Comparison of ENCODE assay signal across 8 cellular contexts in genomic region chr20:47493954-47494293, GRCh38. TPM values are rescaled to one million over a fixed set of nuclear protein-coding genes. Genes with fewer than 3 reads are reported as not detected.
DNase-seq lines count a peak whose midpoint lies in the region; ATAC-seq and TF ChIP-seq lines count a peak whose summit lies in the region.

No MANE protein-coding gene starts in this region.

- DNase-seq in IMR-90 (no peak), ascending aorta (ENCODE audit: low spot score in 2 of 2) (no peak), brain microvascular endothelial cell (no peak), COLO668 (lab: John Stamatoyannopoulos, UW; ENCODE audit: unreplicated experiment) (no peak), SK-N-DZ (ENCODE audit: low spot score) (no peak)

- no peak overlapping the region for H2BK15ac ChIP-seq in IMR-90 (ENCODE audit: low read depth, low read length)

- intact Hi-C loops in IMR-90 (cut with micrococcal nuclease): no loop called here
- intact Hi-C loops in ascending aorta (cut with DNase I): no loop called here

- in situ Hi-C loops in IMR-90 (cut with MboI; ENCODE audit: low sequenced_read_pairs): no loop called here
- in situ Hi-C loops in brain microvascular endothelial cell (cut with HindIII; ENCODE audit: low pct_ligation_motif_present, low sequenced_read_pairs): no loop called here

- no peaks in the 10 kb centered on the region for H3K27me3 ChIP-seq in BLaER1
- H3K27me3 ChIP-seq in IMR-90 (ENCODE audit: control insufficient read depth, insufficient read depth, low read length): no peaks in the 10 kb centered on the region
- no peaks in the 10 kb centered on the region for H3K27me3 ChIP-seq in ascending aorta
- no peaks in the 10 kb centered on the region for H3K27me3 ChIP-seq in muscle layer of colon (ENCODE audit: control insufficient read depth in 1 of 2, insufficient read depth in 2 of 2, low read length in 2 of 2)
- H3K27me3 ChIP-seq in brain microvascular endothelial cell (replicated peaks): no peaks in the 10 kb centered on the region

- no peak overlapping the region for H2AK9ac ChIP-seq in IMR-90 (replicated peaks; ENCODE audit: low read depth, low read length, poor library complexity)

- no peak overlapping the region for H3K23ac ChIP-seq in IMR-90 (ENCODE audit: low read depth, low read length)

- dilution Hi-C loops in IMR-90 (cut with HindIII; ENCODE audit: low sequenced_read_pairs, unreplicated experiment): no loop called here

- no peak for TF ChIP-seq CTCF in IMR-90 (conservative IDR thresholded peaks at IDR 0.05; ENCODE audit: low read depth, low read length)
- no peak for TF ChIP-seq CTCF in ascending aorta (IDR thresholded peaks at IDR 0.05)
- TF ChIP-seq CTCF in brain microvascular endothelial cell (IDR thresholded peaks at IDR 0.05; ENCODE audit: low read depth, low read length, missing control alignments): no peak

- ATAC-seq in IMR-90 (ENCODE audit: low read depth) (no peak), HG03159 (IDR thresholded peaks at IDR 0.05; ENCODE audit: unreplicated experiment) (no peak)

- 20% methylated on average over 2 of the region's 2 CpGs; no CpG with 5 or more reads in 1 of the 2 experiments for WGBS in IMR-90 (ENCODE audit: extremely low coverage in 2 of 2, insufficient read length in 1 of 2), 2 experiments

- H3K4me2 ChIP-seq in BLaER1 (peak overlapping the region; percentile 51; the same call in 1 of the 2 replicates), IMR-90 (ENCODE audit: low read depth, low read length) (peak overlapping the region; percentile 16; the same call in 1 of the 2 replicates)

- H3K9me1 ChIP-seq in IMR-90 (ENCODE audit: insufficient read depth, low read length): no peaks in the 10 kb centered on the region

- no peak overlapping the region for H3K4me3 ChIP-seq in BLaER1
- H3K4me3 ChIP-seq in IMR-90 (ENCODE audit: insufficient read depth, low read depth, low read length): no peak overlapping the region
- peak overlapping the region in 1 of 2 donors; percentile 19 for H3K4me3 ChIP-seq in ascending aorta
- no peak overlapping the region for H3K4me3 ChIP-seq in muscle layer of colon (ENCODE audit: low read depth in 1 of 2, low read length in 2 of 2)
- no peak overlapping the region for H3K4me3 ChIP-seq in brain microvascular endothelial cell (ENCODE audit: low read depth, low read length)

- CTCF ChIA-PET in IMR-90 (lab: Yijun Ruan, JAX): interaction anchor here (0.6 to 1.0 kb wide), 4 partner anchors 51 to 211 kb away, joined by 4 to 6 read pairs (median 5); no protein-coding TSS in a partner anchor

- H3K36me3 ChIP-seq in BLaER1: no peaks in the 10 kb centered on the region
- H3K36me3 ChIP-seq in IMR-90 (ENCODE audit: control insufficient read depth, insufficient read depth, low read length): no peaks in the 10 kb centered on the region
- H3K36me3 ChIP-seq in ascending aorta: no peaks in the 10 kb centered on the region
- no peaks in the 10 kb centered on the region for H3K36me3 ChIP-seq in muscle layer of colon (ENCODE audit: insufficient read depth, low read length)
- H3K36me3 ChIP-seq in brain microvascular endothelial cell (replicated peaks): no peaks in the 10 kb centered on the region

- no peak overlapping the region for H2BK20ac ChIP-seq in IMR-90 (ENCODE audit: low read depth, low read length)

- no peak overlapping the region for H2AK5ac ChIP-seq in IMR-90 (ENCODE audit: low read depth, low read length)

- H3K9ac ChIP-seq in BLaER1 (no peak overlapping the region), IMR-90 (ENCODE audit: low read depth, low read length) (no peak overlapping the region), muscle layer of colon (ENCODE audit: low read length) (peak overlapping the region; percentile 14)

- POLR2A ChIA-PET in IMR-90 (lab: Charles Lee; ENCODE audit: unreplicated experiment): interaction anchor here (1.2 kb wide), 1 partner anchor 8 kb away, joined by 5 read pairs; the partner anchor contains the start of gene NCOA3

- no peak overlapping the region for H2AFZ ChIP-seq in IMR-90 (replicated peaks; ENCODE audit: low read length, poor library complexity)

- no peak overlapping the region for H3K14ac ChIP-seq in IMR-90 (replicated peaks; ENCODE audit: low read depth, low read length)

- H4K20me1 ChIP-seq in BLaER1 (no peaks in the 10 kb centered on the region), IMR-90 (ENCODE audit: insufficient read depth, low read length) (no peaks in the 10 kb centered on the region)

- H3K4me1 ChIP-seq in BLaER1 (peaks cover 32% of the 10 kb centered on the region), IMR-90 (ENCODE audit: control insufficient read depth, insufficient read depth, low read length) (peaks cover 4% of the 10 kb centered on the region; the same call in 1 of the 2 replicates), ascending aorta (peaks cover 0 to 16% of the 10 kb centered on the region in 2 donors), muscle layer of colon (ENCODE audit: insufficient read depth, low read length) (peaks cover 16% of the 10 kb centered on the region)

- no peak overlapping the region for H2BK120ac ChIP-seq in IMR-90 (ENCODE audit: low read depth, low read length)

- H3K9me3 ChIP-seq in BLaER1: no peaks in the 10 kb centered on the region
- no peaks in the 10 kb centered on the region for H3K9me3 ChIP-seq in IMR-90 (ENCODE audit: control insufficient read depth, insufficient read depth, low read length)
- H3K9me3 ChIP-seq in ascending aorta: no peaks in the 10 kb centered on the region
- no peaks in the 10 kb centered on the region for H3K9me3 ChIP-seq in muscle layer of colon (ENCODE audit: low read length)

- no peak overlapping the region for H3K18ac ChIP-seq in IMR-90 (ENCODE audit: low read depth, low read length)

- H3K4ac ChIP-seq in IMR-90 (ENCODE audit: low read depth, low read length): no peak overlapping the region

- H4K5ac ChIP-seq in IMR-90 (ENCODE audit: low read depth, low read length): no peak overlapping the region

- TF ChIP-seq POLR2A in IMR-90 (IDR thresholded peaks at IDR 0.05; ENCODE audit: low read depth, low read length): no peak

- H4K91ac ChIP-seq in IMR-90 (ENCODE audit: insufficient read depth, low read depth, low read length): no peak overlapping the region

- BruUV-seq in IMR-90 (replicated peaks; lab: Mats Ljungman, UMichigan): no TSS peak

- H2BK5ac ChIP-seq in IMR-90 (ENCODE audit: low read depth, low read length, poor library complexity, severe bottlenecking): no peak overlapping the region

- H3K79me1 ChIP-seq in IMR-90 (ENCODE audit: low read depth in 1 of 2, low read length in 2 of 2): no peaks in the 10 kb centered on the region

- no peak overlapping the region for H4K8ac ChIP-seq in IMR-90 (ENCODE audit: low read depth in 2 of 2, low read length in 2 of 2)

- H3K27ac ChIP-seq in BLaER1: no peak overlapping the region
- no peak overlapping the region for H3K27ac ChIP-seq in IMR-90 (ENCODE audit: insufficient read depth, low read length)
- peak overlapping the region; percentile 71 for H3K27ac ChIP-seq in ascending aorta
- H3K27ac ChIP-seq in muscle layer of colon (ENCODE audit: low read depth, low read length): no peak overlapping the region
- no peak overlapping the region for H3K27ac ChIP-seq in brain microvascular endothelial cell

- TF ChIP-seq RAD21 in IMR-90 (IDR thresholded peaks at IDR 0.05; ENCODE audit: low read length): no peak

- H3K56ac ChIP-seq in IMR-90 (ENCODE audit: extremely low read depth, insufficient read depth, low read length): no peak overlapping the region

TF ChIP-seq in IMR-90, 13 proteins besides CTCF, POLR2A, EP300 and RAD21:
- TF ChIP-seq MAZ (IDR thresholded peaks at IDR 0.05; ENCODE audit: borderline replicate concordance, low read depth, low read length): no peak

RNA-seq across cellular contexts. Expression of gene NCOA3, which starts 7.8 kb away (rescaled TPM):
- 27.2 and 29.0 TPM in 2 replicates for total RNA-seq in IMR-90 (2012; rRNA removed)
- 8.1 and 8.8 TPM in 2 replicates for polyA plus RNA-seq in IMR-90 (2012; rRNA removed)
- polyA plus RNA-seq in IMR-90 (2012; cell fraction: cytosol; rRNA removed): 2.7 and 2.8 TPM in 2 replicates
- 5.1 and 16.2 TPM in 2 replicates for polyA plus RNA-seq in IMR-90 (2012; cell fraction: nucleus; rRNA removed; ENCODE audit: low replicate concordance)
- 26.3 TPM for total RNA-seq in ascending aorta
- polyA plus RNA-seq in SK-N-DZ (2014; cell fraction: cytosol; rRNA removed): 8.1 and 9.0 TPM in 2 replicates
- polyA plus RNA-seq in SK-N-DZ (2014; cell fraction: nucleus; rRNA removed): 8.2 and 14.9 TPM in 2 replicates

Comparison
In these comparisons a context has a peak if more than half of its experiments do, and no peak if none do; other contexts are left out.
1. H3K27ac ChIP-seq: peak in ascending aorta (2 of 2); none in BLaER1 (single experiment), IMR-90 (single experiment), muscle layer of colon (single experiment) and brain microvascular endothelial cell (single experiment).